In the genomic region with DNA sequence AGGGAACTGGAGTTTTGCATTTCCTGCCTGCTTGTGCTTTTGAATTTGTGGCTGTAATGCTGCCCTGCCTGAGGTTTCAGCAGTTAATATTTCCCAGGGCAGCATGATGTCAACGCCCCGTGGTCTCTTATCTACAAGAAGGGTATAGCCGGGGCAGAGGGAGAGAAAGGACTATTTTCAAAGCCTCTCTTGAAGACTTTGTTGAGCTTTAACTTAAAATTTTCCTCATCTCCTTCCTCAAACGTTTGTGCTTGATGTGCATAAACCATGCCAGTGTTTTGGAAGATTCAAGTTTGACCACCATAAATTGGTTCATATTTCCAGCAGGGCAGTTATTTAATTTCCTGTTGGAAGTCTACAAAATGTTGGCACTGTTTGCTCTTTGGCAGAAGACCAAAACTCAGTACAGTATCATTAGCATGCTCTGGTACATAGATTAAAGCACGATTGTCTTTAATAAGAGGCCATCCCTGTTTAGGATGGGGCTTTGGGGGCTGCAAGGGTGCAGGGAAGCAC, we compare ENCODE assay signal across 1 cellular context.
TF ChIP-seq lines count a peak whose summit lies in the region.

No MANE protein-coding gene starts in this region.

TF ChIP-seq in HEK293, 187 proteins besides CTCF, POLR2A, EP300 and RAD21 (continued from another document and continues in another):
- TF ChIP-seq, protein P1, sequence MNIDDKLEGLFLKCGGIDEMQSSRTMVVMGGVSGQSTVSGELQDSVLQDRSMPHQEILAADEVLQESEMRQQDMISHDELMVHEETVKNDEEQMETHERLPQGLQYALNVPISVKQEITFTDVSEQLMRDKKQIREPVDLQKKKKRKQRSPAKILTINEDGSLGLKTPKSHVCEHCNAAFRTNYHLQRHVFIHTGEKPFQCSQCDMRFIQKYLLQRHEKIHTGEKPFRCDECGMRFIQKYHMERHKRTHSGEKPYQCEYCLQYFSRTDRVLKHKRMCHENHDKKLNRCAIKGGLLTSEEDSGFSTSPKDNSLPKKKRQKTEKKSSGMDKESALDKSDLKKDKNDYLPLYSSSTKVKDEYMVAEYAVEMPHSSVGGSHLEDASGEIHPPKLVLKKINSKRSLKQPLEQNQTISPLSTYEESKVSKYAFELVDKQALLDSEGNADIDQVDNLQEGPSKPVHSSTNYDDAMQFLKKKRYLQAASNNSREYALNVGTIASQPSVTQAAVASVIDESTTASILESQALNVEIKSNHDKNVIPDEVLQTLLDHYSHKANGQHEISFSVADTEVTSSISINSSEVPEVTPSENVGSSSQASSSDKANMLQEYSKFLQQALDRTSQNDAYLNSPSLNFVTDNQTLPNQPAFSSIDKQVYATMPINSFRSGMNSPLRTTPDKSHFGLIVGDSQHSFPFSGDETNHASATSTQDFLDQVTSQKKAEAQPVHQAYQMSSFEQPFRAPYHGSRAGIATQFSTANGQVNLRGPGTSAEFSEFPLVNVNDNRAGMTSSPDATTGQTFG (tag by site-specific recombination; IDR thresholded peaks at IDR 0.05; ENCODE audit: borderline replicate concordance), result no peak
- no peak for TF ChIP-seq KLF9 (tag by site-specific recombination; IDR thresholded peaks at IDR 0.05; ENCODE audit: low read depth)
- no peak for TF ChIP-seq ZSCAN23 (tag by site-specific recombination; IDR thresholded peaks at IDR 0.05)
- TF ChIP-seq, protein P2, sequence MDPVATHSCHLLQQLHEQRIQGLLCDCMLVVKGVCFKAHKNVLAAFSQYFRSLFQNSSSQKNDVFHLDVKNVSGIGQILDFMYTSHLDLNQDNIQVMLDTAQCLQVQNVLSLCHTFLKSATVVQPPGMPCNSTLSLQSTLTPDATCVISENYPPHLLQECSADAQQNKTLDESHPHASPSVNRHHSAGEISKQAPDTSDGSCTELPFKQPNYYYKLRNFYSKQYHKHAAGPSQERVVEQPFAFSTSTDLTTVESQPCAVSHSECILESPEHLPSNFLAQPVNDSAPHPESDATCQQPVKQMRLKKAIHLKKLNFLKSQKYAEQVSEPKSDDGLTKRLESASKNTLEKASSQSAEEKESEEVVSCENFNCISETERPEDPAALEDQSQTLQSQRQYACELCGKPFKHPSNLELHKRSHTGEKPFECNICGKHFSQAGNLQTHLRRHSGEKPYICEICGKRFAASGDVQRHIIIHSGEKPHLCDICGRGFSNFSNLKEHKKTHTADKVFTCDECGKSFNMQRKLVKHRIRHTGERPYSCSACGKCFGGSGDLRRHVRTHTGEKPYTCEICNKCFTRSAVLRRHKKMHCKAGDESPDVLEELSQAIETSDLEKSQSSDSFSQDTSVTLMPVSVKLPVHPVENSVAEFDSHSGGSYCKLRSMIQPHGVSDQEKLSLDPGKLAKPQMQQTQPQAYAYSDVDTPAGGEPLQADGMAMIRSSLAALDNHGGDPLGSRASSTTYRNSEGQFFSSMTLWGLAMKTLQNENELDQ (tag by site-specific recombination; IDR thresholded peaks at IDR 0.05; ENCODE audit: low read depth), result no peak
- TF ChIP-seq OVOL3 (tag by site-specific recombination; IDR thresholded peaks at IDR 0.05), result no peak
- 0 out of 2 replicates have a peak, but pooled peaks have one; percentile 30 for TF ChIP-seq ZNF843 (tag by site-specific recombination; IDR thresholded peaks at IDR 0.05)
- TF ChIP-seq, protein P3, sequence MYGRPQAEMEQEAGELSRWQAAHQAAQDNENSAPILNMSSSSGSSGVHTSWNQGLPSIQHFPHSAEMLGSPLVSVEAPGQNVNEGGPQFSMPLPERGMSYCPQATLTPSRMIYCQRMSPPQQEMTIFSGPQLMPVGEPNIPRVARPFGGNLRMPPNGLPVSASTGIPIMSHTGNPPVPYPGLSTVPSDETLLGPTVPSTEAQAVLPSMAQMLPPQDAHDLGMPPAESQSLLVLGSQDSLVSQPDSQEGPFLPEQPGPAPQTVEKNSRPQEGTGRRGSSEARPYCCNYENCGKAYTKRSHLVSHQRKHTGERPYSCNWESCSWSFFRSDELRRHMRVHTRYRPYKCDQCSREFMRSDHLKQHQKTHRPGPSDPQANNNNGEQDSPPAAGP (tag by site-specific recombination; IDR thresholded peaks at IDR 0.05), result no peak
- no peak for TF ChIP-seq KLF16 (tag by site-specific recombination; IDR thresholded peaks at IDR 0.05)
- no peak for TF ChIP-seq ZFP3 (tag by site-specific recombination; IDR thresholded peaks at IDR 0.05; ENCODE audit: low read depth)
- no peak for TF ChIP-seq ZNF394 (tag by site-specific recombination; IDR thresholded peaks at IDR 0.05; ENCODE audit: borderline replicate concordance)
- TF ChIP-seq ZXDB (tag by site-specific recombination; IDR thresholded peaks at IDR 0.05), result 0 out of 2 replicates have a peak, but pooled peaks have one; percentile 41
- no peak for TF ChIP-seq ZNF48 (tag by site-specific recombination; IDR thresholded peaks at IDR 0.05)
- TF ChIP-seq, protein P4, sequence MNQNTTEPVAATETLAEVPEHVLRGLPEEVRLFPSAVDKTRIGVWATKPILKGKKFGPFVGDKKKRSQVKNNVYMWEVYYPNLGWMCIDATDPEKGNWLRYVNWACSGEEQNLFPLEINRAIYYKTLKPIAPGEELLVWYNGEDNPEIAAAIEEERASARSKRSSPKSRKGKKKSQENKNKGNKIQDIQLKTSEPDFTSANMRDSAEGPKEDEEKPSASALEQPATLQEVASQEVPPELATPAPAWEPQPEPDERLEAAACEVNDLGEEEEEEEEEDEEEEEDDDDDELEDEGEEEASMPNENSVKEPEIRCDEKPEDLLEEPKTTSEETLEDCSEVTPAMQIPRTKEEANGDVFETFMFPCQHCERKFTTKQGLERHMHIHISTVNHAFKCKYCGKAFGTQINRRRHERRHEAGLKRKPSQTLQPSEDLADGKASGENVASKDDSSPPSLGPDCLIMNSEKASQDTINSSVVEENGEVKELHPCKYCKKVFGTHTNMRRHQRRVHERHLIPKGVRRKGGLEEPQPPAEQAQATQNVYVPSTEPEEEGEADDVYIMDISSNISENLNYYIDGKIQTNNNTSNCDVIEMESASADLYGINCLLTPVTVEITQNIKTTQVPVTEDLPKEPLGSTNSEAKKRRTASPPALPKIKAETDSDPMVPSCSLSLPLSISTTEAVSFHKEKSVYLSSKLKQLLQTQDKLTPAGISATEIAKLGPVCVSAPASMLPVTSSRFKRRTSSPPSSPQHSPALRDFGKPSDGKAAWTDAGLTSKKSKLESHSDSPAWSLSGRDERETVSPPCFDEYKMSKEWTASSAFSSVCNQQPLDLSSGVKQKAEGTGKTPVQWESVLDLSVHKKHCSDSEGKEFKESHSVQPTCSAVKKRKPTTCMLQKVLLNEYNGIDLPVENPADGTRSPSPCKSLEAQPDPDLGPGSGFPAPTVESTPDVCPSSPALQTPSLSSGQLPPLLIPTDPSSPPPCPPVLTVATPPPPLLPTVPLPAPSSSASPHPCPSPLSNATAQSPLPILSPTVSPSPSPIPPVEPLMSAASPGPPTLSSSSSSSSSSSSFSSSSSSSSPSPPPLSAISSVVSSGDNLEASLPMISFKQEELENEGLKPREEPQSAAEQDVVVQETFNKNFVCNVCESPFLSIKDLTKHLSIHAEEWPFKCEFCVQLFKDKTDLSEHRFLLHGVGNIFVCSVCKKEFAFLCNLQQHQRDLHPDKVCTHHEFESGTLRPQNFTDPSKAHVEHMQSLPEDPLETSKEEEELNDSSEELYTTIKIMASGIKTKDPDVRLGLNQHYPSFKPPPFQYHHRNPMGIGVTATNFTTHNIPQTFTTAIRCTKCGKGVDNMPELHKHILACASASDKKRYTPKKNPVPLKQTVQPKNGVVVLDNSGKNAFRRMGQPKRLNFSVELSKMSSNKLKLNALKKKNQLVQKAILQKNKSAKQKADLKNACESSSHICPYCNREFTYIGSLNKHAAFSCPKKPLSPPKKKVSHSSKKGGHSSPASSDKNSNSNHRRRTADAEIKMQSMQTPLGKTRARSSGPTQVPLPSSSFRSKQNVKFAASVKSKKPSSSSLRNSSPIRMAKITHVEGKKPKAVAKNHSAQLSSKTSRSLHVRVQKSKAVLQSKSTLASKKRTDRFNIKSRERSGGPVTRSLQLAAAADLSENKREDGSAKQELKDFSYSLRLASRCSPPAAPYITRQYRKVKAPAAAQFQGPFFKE (tag by site-specific recombination; IDR thresholded peaks at IDR 0.05; ENCODE audit: borderline replicate concordance), result no peak
- TF ChIP-seq, protein P5, sequence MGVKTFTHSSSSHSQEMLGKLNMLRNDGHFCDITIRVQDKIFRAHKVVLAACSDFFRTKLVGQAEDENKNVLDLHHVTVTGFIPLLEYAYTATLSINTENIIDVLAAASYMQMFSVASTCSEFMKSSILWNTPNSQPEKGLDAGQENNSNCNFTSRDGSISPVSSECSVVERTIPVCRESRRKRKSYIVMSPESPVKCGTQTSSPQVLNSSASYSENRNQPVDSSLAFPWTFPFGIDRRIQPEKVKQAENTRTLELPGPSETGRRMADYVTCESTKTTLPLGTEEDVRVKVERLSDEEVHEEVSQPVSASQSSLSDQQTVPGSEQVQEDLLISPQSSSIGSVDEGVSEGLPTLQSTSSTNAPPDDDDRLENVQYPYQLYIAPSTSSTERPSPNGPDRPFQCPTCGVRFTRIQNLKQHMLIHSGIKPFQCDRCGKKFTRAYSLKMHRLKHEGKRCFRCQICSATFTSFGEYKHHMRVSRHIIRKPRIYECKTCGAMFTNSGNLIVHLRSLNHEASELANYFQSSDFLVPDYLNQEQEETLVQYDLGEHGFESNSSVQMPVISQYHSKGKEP (tag by site-specific recombination; IDR thresholded peaks at IDR 0.05), result 0 out of 2 replicates have a peak, but pooled peaks have one; percentile 9
- TF ChIP-seq, protein P6, sequence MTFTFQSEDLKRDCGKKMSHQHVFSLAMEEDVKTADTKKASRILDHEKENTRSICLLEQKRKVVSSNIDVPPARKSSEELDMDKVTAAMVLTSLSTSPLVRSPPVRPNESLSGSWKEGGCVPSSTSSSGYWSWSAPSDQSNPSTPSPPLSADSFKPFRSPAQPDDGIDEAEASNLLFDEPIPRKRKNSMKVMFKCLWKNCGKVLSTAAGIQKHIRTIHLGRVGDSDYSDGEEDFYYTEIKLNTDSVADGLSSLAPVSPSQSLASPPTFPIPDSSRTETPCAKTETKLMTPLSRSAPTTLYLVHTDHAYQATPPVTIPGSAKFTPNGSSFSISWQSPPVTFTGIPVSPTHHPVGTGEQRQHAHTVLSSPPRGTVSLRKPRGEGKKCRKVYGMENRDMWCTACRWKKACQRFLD (tag by site-specific recombination; IDR thresholded peaks at IDR 0.05), result no peak
- no peak for TF ChIP-seq ZNF174 (tag by site-specific recombination; IDR thresholded peaks at IDR 0.05)
- TF ChIP-seq ZNF623 (tag by site-specific recombination; IDR thresholded peaks at IDR 0.05), result no peak
- no peak for TF ChIP-seq ZNF391 (tag by site-specific recombination; IDR thresholded peaks at IDR 0.05; ENCODE audit: borderline replicate concordance, low read depth)
- no peak for TF ChIP-seq ZNF555 (tag by site-specific recombination; conservative IDR thresholded peaks at IDR 0.05)
- TF ChIP-seq, protein P7, sequence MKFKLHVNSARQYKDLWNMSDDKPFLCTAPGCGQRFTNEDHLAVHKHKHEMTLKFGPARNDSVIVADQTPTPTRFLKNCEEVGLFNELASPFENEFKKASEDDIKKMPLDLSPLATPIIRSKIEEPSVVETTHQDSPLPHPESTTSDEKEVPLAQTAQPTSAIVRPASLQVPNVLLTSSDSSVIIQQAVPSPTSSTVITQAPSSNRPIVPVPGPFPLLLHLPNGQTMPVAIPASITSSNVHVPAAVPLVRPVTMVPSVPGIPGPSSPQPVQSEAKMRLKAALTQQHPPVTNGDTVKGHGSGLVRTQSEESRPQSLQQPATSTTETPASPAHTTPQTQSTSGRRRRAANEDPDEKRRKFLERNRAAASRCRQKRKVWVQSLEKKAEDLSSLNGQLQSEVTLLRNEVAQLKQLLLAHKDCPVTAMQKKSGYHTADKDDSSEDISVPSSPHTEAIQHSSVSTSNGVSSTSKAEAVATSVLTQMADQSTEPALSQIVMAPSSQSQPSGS (tag by site-specific recombination; IDR thresholded peaks at IDR 0.05; ENCODE audit: low read depth), result 0 out of 2 replicates have a peak, but pooled peaks have one; percentile 23
- TF ChIP-seq ZNF239 (tag by site-specific recombination; IDR thresholded peaks at IDR 0.05), result no peak
- TF ChIP-seq ZBTB17 (tag by site-specific recombination; IDR thresholded peaks at IDR 0.05), result peak; percentile 52
- TF ChIP-seq ZNF19 (tag by site-specific recombination; IDR thresholded peaks at IDR 0.05; ENCODE audit: low read depth), result no peak
- no peak; the same call in 1 of the 2 replicates for TF ChIP-seq IKZF3 (tag by site-specific recombination; IDR thresholded peaks at IDR 0.05)
- no peak for TF ChIP-seq MYNN (tag by site-specific recombination; IDR thresholded peaks at IDR 0.05; ENCODE audit: borderline replicate concordance)
- no peak for TF ChIP-seq ZNF658 (tag by site-specific recombination; IDR thresholded peaks at IDR 0.05)
- TF ChIP-seq, protein P8, sequence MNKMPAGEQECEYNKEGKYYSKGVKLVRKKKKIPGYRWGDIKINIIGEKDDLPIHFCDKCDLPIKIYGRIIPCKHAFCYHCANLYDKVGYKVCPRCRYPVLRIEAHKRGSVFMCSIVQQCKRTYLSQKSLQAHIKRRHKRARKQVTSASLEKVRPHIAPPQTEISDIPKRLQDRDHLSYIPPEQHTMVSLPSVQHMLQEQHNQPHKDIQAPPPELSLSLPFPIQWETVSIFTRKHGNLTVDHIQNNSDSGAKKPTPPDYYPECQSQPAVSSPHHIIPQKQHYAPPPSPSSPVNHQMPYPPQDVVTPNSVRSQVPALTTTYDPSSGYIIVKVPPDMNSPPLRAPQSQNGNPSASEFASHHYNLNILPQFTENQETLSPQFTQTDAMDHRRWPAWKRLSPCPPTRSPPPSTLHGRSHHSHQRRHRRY (tag by site-specific recombination; IDR thresholded peaks at IDR 0.05), result no peak
- no peak for TF ChIP-seq ZNF830 (tag by site-specific recombination; IDR thresholded peaks at IDR 0.05; ENCODE audit: low read depth)
- no peak for TF ChIP-seq ZFP41 (tag by site-specific recombination; IDR thresholded peaks at IDR 0.05; ENCODE audit: borderline replicate concordance)
- TF ChIP-seq ZNF561 (tag by site-specific recombination; IDR thresholded peaks at IDR 0.05; ENCODE audit: borderline replicate concordance), result no peak
- TF ChIP-seq ZNF776 (tag by site-specific recombination; IDR thresholded peaks at IDR 0.05; ENCODE audit: borderline replicate concordance), result no peak
- TF ChIP-seq ZNF184 (tag by site-specific recombination; IDR thresholded peaks at IDR 0.05), result no peak
- TF ChIP-seq, protein P9, sequence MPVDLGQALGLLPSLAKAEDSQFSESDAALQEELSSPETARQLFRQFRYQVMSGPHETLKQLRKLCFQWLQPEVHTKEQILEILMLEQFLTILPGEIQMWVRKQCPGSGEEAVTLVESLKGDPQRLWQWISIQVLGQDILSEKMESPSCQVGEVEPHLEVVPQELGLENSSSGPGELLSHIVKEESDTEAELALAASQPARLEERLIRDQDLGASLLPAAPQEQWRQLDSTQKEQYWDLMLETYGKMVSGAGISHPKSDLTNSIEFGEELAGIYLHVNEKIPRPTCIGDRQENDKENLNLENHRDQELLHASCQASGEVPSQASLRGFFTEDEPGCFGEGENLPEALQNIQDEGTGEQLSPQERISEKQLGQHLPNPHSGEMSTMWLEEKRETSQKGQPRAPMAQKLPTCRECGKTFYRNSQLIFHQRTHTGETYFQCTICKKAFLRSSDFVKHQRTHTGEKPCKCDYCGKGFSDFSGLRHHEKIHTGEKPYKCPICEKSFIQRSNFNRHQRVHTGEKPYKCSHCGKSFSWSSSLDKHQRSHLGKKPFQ (tag by site-specific recombination; IDR thresholded peaks at IDR 0.05), result no peak
